In the genomic region with DNA sequence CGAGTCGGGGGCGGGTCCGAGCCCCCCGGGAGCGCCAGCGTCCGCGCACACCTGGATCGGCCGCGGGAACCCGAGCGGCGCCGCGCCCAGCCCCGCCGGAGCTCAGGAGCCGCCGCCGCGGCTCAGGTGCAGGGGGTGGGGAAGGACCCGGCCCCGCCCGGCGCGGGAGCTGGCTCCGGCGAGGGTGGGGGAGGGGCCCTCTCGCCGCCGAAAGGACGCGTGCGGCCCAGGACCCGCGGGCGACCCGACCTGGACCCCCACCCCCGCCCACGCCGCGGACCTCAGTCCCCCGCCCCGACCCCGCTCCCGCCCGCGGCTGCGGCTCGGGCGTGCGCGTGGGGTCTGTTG, we compare ENCODE assay signal across 9 cellular contexts. TPM values are rescaled to one million over a fixed set of nuclear protein-coding genes. Genes with fewer than 3 reads are reported as not detected.
A peak's percentile ranks its signal among the peaks of the same experiment; 100 is the strongest.
DNase-seq lines count a peak whose midpoint lies in the region; ATAC-seq and TF ChIP-seq lines count a peak whose summit lies in the region.
"Had no signal": no experiment of that assay in that cellular context is flagged by ENCODE, and none has a peak within 500 bp of the region (broad histone marks: within the 10 kb centered on the region; RNA-seq: fewer than 3 reads in every experiment).

A gene (minus strand): TSS at position 144 of the 348 bp plus-strand sequence. CDS start 105,251 bp downstream, outside the sequence.

- peaks cover 13% of the 10 kb centered on the region; the same call in 1 of the 2 replicates for H3F3A ChIP-seq in GM23338 (replicated peaks; ENCODE audit: low read depth)

- H3K9me2 ChIP-seq in GM23338 (ENCODE audit: insufficient read depth) = no peaks in the 10 kb centered on the region

- H2AFZ ChIP-seq in GM23338 = peak within 1 kb of the TSS; percentile 82

- H3K36me3 ChIP-seq in GM23338 (ENCODE audit: insufficient read depth) (no peaks in the 10 kb centered on the region), WERI-Rb-1 (no peaks in the 10 kb centered on the region), gastrocnemius medialis (no peaks in the 10 kb centered on the region)
- no peaks in the 10 kb centered on the region for H3K36me3 ChIP-seq in effector memory CD4-positive, alpha-beta T cell (ENCODE audit: control insufficient read depth, insufficient read depth, low read length)

- H3K4me3 ChIP-seq in GM23338 (peak within 1 kb of the TSS; percentile 92), WERI-Rb-1 (ENCODE audit: low read depth, low read length) (peak within 1 kb of the TSS; percentile 71), iPS-18c (ENCODE audit: insufficient read depth, low read depth, low read length) (peak within 1 kb of the TSS; percentile 74), gastrocnemius medialis (peak within 1 kb of the TSS; percentile 7 to 35 (median 20))
- H3K4me3 ChIP-seq in effector memory CD4-positive, alpha-beta T cell (ENCODE audit: insufficient read depth, low read depth, low read length, poor library complexity, severe bottlenecking) = no peak within 1 kb of the TSS

- ATAC-seq in GM23338 (peak; percentile 35), gastrocnemius medialis (no peak)

- H3K4me1 ChIP-seq in GM23338 (ENCODE audit: insufficient read depth) (peaks cover 60% of the 10 kb centered on the region), gastrocnemius medialis (peaks cover 0 to 11% of the 10 kb centered on the region in 2 donors)
- peaks cover 3% of the 10 kb centered on the region for H3K4me1 ChIP-seq in effector memory CD4-positive, alpha-beta T cell (ENCODE audit: control insufficient read depth, insufficient read depth, low read length, poor library complexity, severe bottlenecking)

- H3K36me3 Mint-ChIP-seq in GM23338 (ENCODE audit: low read depth) = peaks cover 4% of the 10 kb centered on the region; the same call in 2 of the 3 replicates

- peak within 1 kb of the TSS; percentile 90 for H3K27ac ChIP-seq in GM23338 (ENCODE audit: low read depth)
- no peak within 1 kb of the TSS for H3K27ac ChIP-seq in WERI-Rb-1
- no peak within 1 kb of the TSS for H3K27ac ChIP-seq in gastrocnemius medialis
- no peak within 1 kb of the TSS for H3K27ac ChIP-seq in effector memory CD4-positive, alpha-beta T cell (ENCODE audit: insufficient read depth, low read length, poor library complexity, severe bottlenecking)

- peak within 1 kb of the TSS; percentile 78 for H3K4me2 ChIP-seq in GM23338

- peak within 1 kb of the TSS; percentile 92 for H3K27ac Mint-ChIP-seq in GM23338

- H3K9me3 ChIP-seq in WERI-Rb-1 (ENCODE audit: severe bottlenecking) (no peaks in the 10 kb centered on the region), iPS-18c (ENCODE audit: control insufficient read depth, insufficient read depth, low read length) (no peaks in the 10 kb centered on the region), gastrocnemius medialis (no peaks in the 10 kb centered on the region)
- H3K9me3 ChIP-seq in effector memory CD4-positive, alpha-beta T cell (ENCODE audit: control insufficient read depth, low read length) = no peaks in the 10 kb centered on the region

- peaks cover 6% of the 10 kb centered on the region; the same call in 1 of the 2 replicates for H3K27me3 ChIP-seq in GM23338 (ENCODE audit: insufficient read depth)
- peaks cover 7% of the 10 kb centered on the region for H3K27me3 ChIP-seq in WERI-Rb-1 (ENCODE audit: insufficient read depth, low read depth, severe bottlenecking)
- H3K27me3 ChIP-seq in gastrocnemius medialis = peaks cover 58 to 75% (median 65%) of the 10 kb centered on the region in 3 donors
- H3K27me3 ChIP-seq in effector memory CD4-positive, alpha-beta T cell (replicated peaks; ENCODE audit: control insufficient read depth, insufficient read depth, low read length, poor library complexity, severe bottlenecking) = no peaks in the 10 kb centered on the region

- H3K79me2 ChIP-seq in GM23338 (replicated peaks; ENCODE audit: insufficient read depth) = peaks cover 35% of the 10 kb centered on the region

- intact Hi-C loops in gastrocnemius medialis (cut with DNase I; ENCODE audit: low total_unique reads) = no loop called here

- in situ Hi-C loops in gastrocnemius medialis (cut with MboI; ENCODE audit: low sequenced_read_pairs in 4 of 4) = no loop called here

- H3K4me1 Mint-ChIP-seq in GM23338 = peaks cover 67% of the 10 kb centered on the region

- peaks cover 4% of the 10 kb centered on the region; the same call in 2 of the 3 replicates for H3K9me3 Mint-ChIP-seq in GM23338

- no peak for TF ChIP-seq CTCF in GM23338 (conservative IDR thresholded peaks at IDR 0.05; ENCODE audit: low read depth in 2 of 2)
- no peak for TF ChIP-seq CTCF in WERI-Rb-1 (IDR thresholded peaks at IDR 0.05; ENCODE audit: low read depth, low read length)
- no peak for TF ChIP-seq CTCF in gastrocnemius medialis (IDR thresholded peaks at IDR 0.05 in 4 of 5, conservative IDR thresholded peaks at IDR 0.05 in 1 of 5)

- TF ChIP-seq POLR2A in gastrocnemius medialis (IDR thresholded peaks at IDR 0.05) = no peak

- peaks cover 4% of the 10 kb centered on the region for H4K20me1 ChIP-seq in GM23338 (replicated peaks; ENCODE audit: insufficient read depth)

- peak within 1 kb of the TSS; percentile 84 for H3K4me3 Mint-ChIP-seq in GM23338

- peaks cover 34% of the 10 kb centered on the region for H3K27me3 Mint-ChIP-seq in GM23338 (ENCODE audit: insufficient read depth, low read depth, poor library complexity)

- DNase-seq in GM23338 (ENCODE audit: low spot score) (peak; percentile 82), WERI-Rb-1 (peak; percentile 16), gastrocnemius medialis (no peak), AML-193 (lab: John Stamatoyannopoulos, UW) (no peak), NCI-H510A treated with DMSO at 0.1 percent for 48 hours (lab: John Stamatoyannopoulos, UW) (no peak), DMS153 (lab: John Stamatoyannopoulos, UW) (no peak)
- no peak for DNase-seq in effector memory CD4-positive, alpha-beta T cell
- DNase-seq: activated effector memory CD4-positive, alpha-beta T cell treated with Interleukin-2 at 50 U/mL for 16 hours had no signal

TF ChIP-seq in GM23338, 12 proteins besides CTCF, POLR2A, EP300 and RAD21 (continues in another document):
- peak; percentile 46; the same call in 1 of the 2 replicates for TF ChIP-seq POLR2AphosphoS5 (IDR thresholded peaks at IDR 0.05; ENCODE audit: low read depth)
- no peak for TF ChIP-seq EZH2 (IDR thresholded peaks at IDR 0.05; ENCODE audit: low read depth, unreplicated experiment)
- TF ChIP-seq, protein P1, sequence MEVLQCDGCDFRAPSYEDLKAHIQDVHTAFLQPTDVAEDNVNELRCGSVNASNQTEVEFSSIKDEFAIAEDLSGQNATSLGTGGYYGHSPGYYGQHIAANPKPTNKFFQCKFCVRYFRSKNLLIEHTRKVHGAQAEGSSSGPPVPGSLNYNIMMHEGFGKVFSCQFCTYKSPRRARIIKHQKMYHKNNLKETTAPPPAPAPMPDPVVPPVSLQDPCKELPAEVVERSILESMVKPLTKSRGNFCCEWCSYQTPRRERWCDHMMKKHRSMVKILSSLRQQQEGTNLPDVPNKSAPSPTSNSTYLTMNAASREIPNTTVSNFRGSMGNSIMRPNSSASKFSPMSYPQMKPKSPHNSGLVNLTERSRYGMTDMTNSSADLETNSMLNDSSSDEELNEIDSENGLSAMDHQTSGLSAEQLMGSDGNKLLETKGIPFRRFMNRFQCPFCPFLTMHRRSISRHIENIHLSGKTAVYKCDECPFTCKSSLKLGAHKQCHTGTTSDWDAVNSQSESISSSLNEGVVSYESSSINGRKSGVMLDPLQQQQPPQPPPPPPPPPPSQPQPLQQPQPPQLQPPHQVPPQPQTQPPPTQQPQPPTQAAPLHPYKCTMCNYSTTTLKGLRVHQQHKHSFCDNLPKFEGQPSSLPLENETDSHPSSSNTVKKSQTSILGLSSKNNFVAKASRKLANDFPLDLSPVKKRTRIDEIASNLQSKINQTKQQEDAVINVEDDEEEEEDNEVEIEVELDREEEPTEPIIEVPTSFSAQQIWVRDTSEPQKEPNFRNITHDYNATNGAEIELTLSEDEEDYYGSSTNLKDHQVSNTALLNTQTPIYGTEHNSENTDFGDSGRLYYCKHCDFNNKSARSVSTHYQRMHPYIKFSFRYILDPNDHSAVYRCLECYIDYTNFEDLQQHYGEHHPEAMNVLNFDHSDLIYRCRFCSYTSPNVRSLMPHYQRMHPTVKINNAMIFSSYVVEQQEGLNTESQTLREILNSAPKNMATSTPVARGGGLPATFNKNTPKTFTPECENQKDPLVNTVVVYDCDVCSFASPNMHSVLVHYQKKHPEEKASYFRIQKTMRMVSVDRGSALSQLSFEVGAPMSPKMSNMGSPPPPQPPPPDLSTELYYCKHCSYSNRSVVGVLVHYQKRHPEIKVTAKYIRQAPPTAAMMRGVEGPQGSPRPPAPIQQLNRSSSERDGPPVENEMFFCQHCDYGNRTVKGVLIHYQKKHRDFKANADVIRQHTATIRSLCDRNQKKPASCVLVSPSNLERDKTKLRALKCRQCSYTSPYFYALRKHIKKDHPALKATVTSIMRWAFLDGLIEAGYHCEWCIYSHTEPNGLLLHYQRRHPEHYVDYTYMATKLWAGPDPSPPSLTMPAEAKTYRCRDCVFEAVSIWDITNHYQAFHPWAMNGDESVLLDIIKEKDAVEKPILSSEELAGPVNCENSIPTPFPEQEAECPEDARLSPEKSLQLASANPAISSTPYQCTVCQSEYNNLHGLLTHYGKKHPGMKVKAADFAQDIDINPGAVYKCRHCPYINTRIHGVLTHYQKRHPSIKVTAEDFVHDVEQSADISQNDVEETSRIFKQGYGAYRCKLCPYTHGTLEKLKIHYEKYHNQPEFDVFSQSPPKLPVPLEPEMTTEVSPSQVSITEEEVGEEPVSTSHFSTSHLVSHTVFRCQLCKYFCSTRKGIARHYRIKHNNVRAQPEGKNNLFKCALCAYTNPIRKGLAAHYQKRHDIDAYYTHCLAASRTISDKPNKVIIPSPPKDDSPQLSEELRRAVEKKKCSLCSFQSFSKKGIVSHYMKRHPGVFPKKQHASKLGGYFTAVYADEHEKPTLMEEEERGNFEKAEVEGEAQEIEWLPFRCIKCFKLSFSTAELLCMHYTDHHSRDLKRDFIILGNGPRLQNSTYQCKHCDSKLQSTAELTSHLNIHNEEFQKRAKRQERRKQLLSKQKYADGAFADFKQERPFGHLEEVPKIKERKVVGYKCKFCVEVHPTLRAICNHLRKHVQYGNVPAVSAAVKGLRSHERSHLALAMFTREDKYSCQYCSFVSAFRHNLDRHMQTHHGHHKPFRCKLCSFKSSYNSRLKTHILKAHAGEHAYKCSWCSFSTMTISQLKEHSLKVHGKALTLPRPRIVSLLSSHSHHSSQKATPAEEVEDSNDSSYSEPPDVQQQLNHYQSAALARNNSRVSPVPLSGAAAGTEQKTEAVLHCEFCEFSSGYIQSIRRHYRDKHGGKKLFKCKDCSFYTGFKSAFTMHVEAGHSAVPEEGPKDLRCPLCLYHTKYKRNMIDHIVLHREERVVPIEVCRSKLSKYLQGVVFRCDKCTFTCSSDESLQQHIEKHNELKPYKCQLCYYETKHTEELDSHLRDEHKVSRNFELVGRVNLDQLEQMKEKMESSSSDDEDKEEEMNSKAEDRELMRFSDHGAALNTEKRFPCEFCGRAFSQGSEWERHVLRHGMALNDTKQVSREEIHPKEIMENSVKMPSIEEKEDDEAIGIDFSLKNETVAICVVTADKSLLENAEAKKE (CRISPR knock-in tag; IDR thresholded peaks at IDR 0.05) = no peak
- no peak for TF ChIP-seq ZNF331 (CRISPR knock-in tag; IDR thresholded peaks at IDR 0.05; ENCODE audit: low read depth)

RNA-seq across cellular contexts. Expression of the gene that starts here (rescaled TPM):
- 73.1 and 81.4 TPM in 2 replicates for total RNA-seq in GM23338 (2014; rRNA removed; shearing (Covaris generic))
- 16.7 and 22.0 TPM in 2 replicates for polyA plus RNA-seq in GM23338 (2016; fragmentation: Nextera tagmentation; extraction: Ambion mirVana)
- total RNA-seq in gastrocnemius medialis = under 1 TPM in 1 of 4 donors, not detected in 3; 0.40 TPM

Comparison
In these comparisons a context has a peak if more than half of its experiments do, and no peak if none do; other contexts are left out.
1. RNA of the gene that starts here (total RNA-seq): 73.1 to 81.4 TPM in GM23338; 0.40 TPM in gastrocnemius medialis; every median in the first group is over 10 times any median in the second.
2. DNase-seq: peak in GM23338 (single experiment) and WERI-Rb-1 (single experiment); none in gastrocnemius medialis (0 of 2), effector memory CD4-positive, alpha-beta T cell (0 of 3), AML-193 (0 of 2), NCI-H510A treated with DMSO at 0.1 percent for 48 hours (single experiment) and DMS153 (single experiment).